1 cellular context compared by ENCODE assay signal in the genomic region with DNA sequence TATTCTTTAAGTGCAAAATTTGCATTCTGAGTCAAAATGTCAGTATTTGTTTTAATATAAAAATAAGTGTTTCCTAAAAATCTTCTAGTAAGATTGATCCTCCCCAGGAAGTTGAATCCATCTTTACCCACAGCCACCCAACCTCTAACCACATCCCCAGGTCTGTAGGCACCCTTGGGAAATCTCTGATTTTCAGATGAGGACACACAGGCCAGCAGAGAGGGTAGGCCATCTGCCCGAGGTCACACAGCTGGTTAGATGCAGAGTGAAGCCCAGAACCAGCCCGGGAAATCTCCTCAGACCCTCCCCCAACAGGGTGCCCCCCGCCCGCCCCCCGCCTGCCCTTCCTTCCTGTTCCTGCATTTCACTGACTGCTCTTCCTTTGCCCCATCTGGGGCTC.
TF ChIP-seq lines count a peak whose summit lies in the region.

No MANE protein-coding gene starts in this region.

TF ChIP-seq in HCT116, 20 proteins besides CTCF, POLR2A, EP300 and RAD21:
- TF ChIP-seq FOSL1 (IDR thresholded peaks at IDR 0.05; ENCODE audit: low read depth) (no peak), REST (IDR thresholded peaks at IDR 0.05; ENCODE audit: low read depth) (no peak), SRF (IDR thresholded peaks at IDR 0.05; ENCODE audit: low read depth) (no peak), EZH2 (IDR thresholded peaks at IDR 0.05) (no peak), ZBTB33 (IDR thresholded peaks at IDR 0.05; ENCODE audit: extremely low read depth, insufficient replicate concordance, low read length) (no peak), POLR2AphosphoS5 (IDR thresholded peaks at IDR 0.05; ENCODE audit: low read depth, low read length) (no peak), JUND (IDR thresholded peaks at IDR 0.05) (no peak), SP1 (IDR thresholded peaks at IDR 0.05; ENCODE audit: low read depth) (no peak), ATF3 (IDR thresholded peaks at IDR 0.05) (no peak), YY1 (IDR thresholded peaks at IDR 0.05; ENCODE audit: extremely low read depth, insufficient replicate concordance, low read depth, low read length) (no peak), CEBPB (IDR thresholded peaks at IDR 0.05; ENCODE audit: low read depth) (no peak), ZFX (IDR thresholded peaks at IDR 0.05) (no peak), SIN3A (IDR thresholded peaks at IDR 0.05; ENCODE audit: low read depth) (no peak), ELF1 (IDR thresholded peaks at IDR 0.05; ENCODE audit: borderline replicate concordance, low read depth) (no peak), ZNF274 (IDR thresholded peaks at IDR 0.05; ENCODE audit: low read depth, low read length) (no peak), TCF7L2 (IDR thresholded peaks at IDR 0.05; ENCODE audit: borderline replicate concordance, extremely low read depth, insufficient read depth, insufficient read length) (no peak), EGR1 (IDR thresholded peaks at IDR 0.05; ENCODE audit: low read depth) (no peak), CBX3 (IDR thresholded peaks at IDR 0.05; ENCODE audit: low read depth) (no peak)
- TF ChIP-seq, protein P1, sequence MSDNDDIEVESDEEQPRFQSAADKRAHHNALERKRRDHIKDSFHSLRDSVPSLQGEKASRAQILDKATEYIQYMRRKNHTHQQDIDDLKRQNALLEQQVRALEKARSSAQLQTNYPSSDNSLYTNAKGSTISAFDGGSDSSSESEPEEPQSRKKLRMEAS (IDR thresholded peaks at IDR 0.05), result no peak
